8 cellular contexts compared by ENCODE assay signal in genomic region chr1:221778535-221779142, GRCh38. TPM values are rescaled to one million over a fixed set of nuclear protein-coding genes. Genes with fewer than 3 reads are reported as not detected.
A peak's percentile ranks its signal among the peaks of the same experiment; 100 is the strongest.
DNase-seq lines count a peak whose midpoint lies in the region; ATAC-seq and TF ChIP-seq lines count a peak whose summit lies in the region.

No MANE protein-coding gene starts in this region.

- DNase-seq in GM13977 (ENCODE audit: low spot score) (peak; percentile 23), A172 (ENCODE audit: low spot score) (no peak), HuH-7 (ENCODE audit: low spot score) (no peak), NCI-H1417 (lab: John Stamatoyannopoulos, UW) (no peak), NCI-H2196 (lab: John Stamatoyannopoulos, UW; ENCODE audit: unreplicated experiment) (no peak)
- DNase-seq in activated naive CD8-positive, alpha-beta T cell treated with anti-CD3 and anti-CD28 coated beads, Interleukin-2, amount 50 U/mL, for 24 hours, result peak; percentile 45

- H3K4me3 ChIP-seq in KMS-11 (IDR thresholded peaks at IDR 0.05; ENCODE audit: insufficient read depth, low read depth, low read length), result no peak overlapping the region

- no peaks in the 10 kb centered on the region for H4K20me1 ChIP-seq in KMS-11 (ENCODE audit: insufficient read depth)

- no peaks in the 10 kb centered on the region for H3K36me3 ChIP-seq in KMS-11 (ENCODE audit: insufficient read depth)

- no peaks in the 10 kb centered on the region for H3K36me3 Mint-ChIP-seq in activated naive CD8-positive, alpha-beta T cell treated with anti-CD3 and anti-CD28 coated beads, Interleukin-2, amount 50 U/mL, for 24 hours (ENCODE audit: low read depth)

- ATAC-seq in GM21526 (IDR thresholded peaks at IDR 0.05; ENCODE audit: low FRiP score, unreplicated experiment), result peak; percentile 39
- peak; percentile 22 for ATAC-seq in activated naive CD8-positive, alpha-beta T cell treated with anti-CD3 and anti-CD28 coated beads, Interleukin-2, amount 50 U/mL, for 24 hours

- peaks cover 8% of the 10 kb centered on the region; the same call in 1 of the 2 replicates for H3K27me3 ChIP-seq in KMS-11 (ENCODE audit: insufficient read depth, low read depth)

- H3K27ac Mint-ChIP-seq in activated naive CD8-positive, alpha-beta T cell treated with anti-CD3 and anti-CD28 coated beads, Interleukin-2, amount 50 U/mL, for 24 hours, result peak overlapping the region; percentile 92

- H3K9me3 Mint-ChIP-seq in activated naive CD8-positive, alpha-beta T cell treated with anti-CD3 and anti-CD28 coated beads, Interleukin-2, amount 50 U/mL, for 24 hours, result peaks cover 2% of the 10 kb centered on the region

- TF ChIP-seq CTCF in GM13977 (IDR thresholded peaks at IDR 0.05; ENCODE audit: extremely low read depth, insufficient read depth, missing control alignments), result no peak
- no peak for TF ChIP-seq CTCF in KMS-11 (conservative IDR thresholded peaks at IDR 0.05; ENCODE audit: low read depth, low read length)

- H3K4me1 Mint-ChIP-seq in activated naive CD8-positive, alpha-beta T cell treated with anti-CD3 and anti-CD28 coated beads, Interleukin-2, amount 50 U/mL, for 24 hours, result peaks cover 97% of the 10 kb centered on the region

- no peak overlapping the region for H3K9ac ChIP-seq in KMS-11

- peak overlapping the region; percentile 53 for H3K4me2 ChIP-seq in KMS-11

- H2AFZ ChIP-seq in KMS-11 (ENCODE audit: low read depth), result no peak overlapping the region

- H3K4me3 Mint-ChIP-seq in activated naive CD8-positive, alpha-beta T cell treated with anti-CD3 and anti-CD28 coated beads, Interleukin-2, amount 50 U/mL, for 24 hours, result peak overlapping the region; percentile 69

- no peaks in the 10 kb centered on the region for H3K79me2 ChIP-seq in KMS-11 (ENCODE audit: insufficient read depth, low read depth)

- H3K27ac ChIP-seq in KMS-11, result no peak overlapping the region

- in situ Hi-C loops in GM13977 (cut with MboI; ENCODE audit: low pct_unique_long_range_greater_than_20kb, low sequenced_read_pairs, unreplicated experiment), result no loop called here

- H3K4me1 ChIP-seq in KMS-11 (ENCODE audit: low read depth, poor library complexity, severe bottlenecking), result peaks cover 28% of the 10 kb centered on the region

- H3K27me3 Mint-ChIP-seq in activated naive CD8-positive, alpha-beta T cell treated with anti-CD3 and anti-CD28 coated beads, Interleukin-2, amount 50 U/mL, for 24 hours, result peaks cover 2% of the 10 kb centered on the region

RNA-seq across cellular contexts. Expression of gene DUSP10, which starts 36.8 kb away (rescaled TPM):
- 29.0 and 43.7 TPM in 2 replicates for total RNA-seq in A172 (2014; rRNA removed; shearing (Covaris generic))

Comparison
In these comparisons a context has a peak if more than half of its experiments do, and no peak if none do; other contexts are left out.
1. DNase-seq: peak in GM13977 (single experiment) and activated naive CD8-positive, alpha-beta T cell treated with anti-CD3 and anti-CD28 coated beads, Interleukin-2, amount 50 U/mL, for 24 hours (single experiment); none in A172 (single experiment), HuH-7 (single experiment), NCI-H1417 (0 of 3) and NCI-H2196 (single experiment).